In genomic region chr18:49399003-49399402, GRCh38 we compare ENCODE assay signal across 1 cellular context.
TF ChIP-seq lines count a peak whose summit lies in the region.

No MANE protein-coding gene starts in this region.

TF ChIP-seq in GM23338, 12 proteins besides CTCF, POLR2A, EP300 and RAD21 (continued from another document):
- TF ChIP-seq ZNF462 (CRISPR knock-in tag; IDR thresholded peaks at IDR 0.05) (no peak), EZH2phosphoT487 (IDR thresholded peaks at IDR 0.05; ENCODE audit: unreplicated experiment) (no peak), ZNF114 (CRISPR knock-in tag; IDR thresholded peaks at IDR 0.05) (no peak)
TF ChIP-seq in GM23338: peak in this region for 0.
